8 cellular contexts compared by ENCODE assay signal in genomic region chr19:36488118-36488815, GRCh38. TPM values are rescaled to one million over a fixed set of nuclear protein-coding genes. Genes with fewer than 3 reads are reported as not detected.
A peak's percentile ranks its signal among the peaks of the same experiment; 100 is the strongest.
DNase-seq lines count a peak whose midpoint lies in the region; ATAC-seq and TF ChIP-seq lines count a peak whose summit lies in the region.

No MANE protein-coding gene starts in this region.

- peak overlapping the region; percentile 98 for H3K4me3 Mint-ChIP-seq in progenitor cell of endocrine pancreas (ENCODE audit: low read depth)

- peak overlapping the region; percentile 100 for H3K27ac Mint-ChIP-seq in progenitor cell of endocrine pancreas

- peaks cover 9% of the 10 kb centered on the region for H3K9me3 Mint-ChIP-seq in progenitor cell of endocrine pancreas (ENCODE audit: low read depth)

- H3K36me3 ChIP-seq in esophagus (ENCODE audit: control insufficient read depth in 2 of 2, insufficient read depth in 2 of 2, low read length in 1 of 2): no peaks in the 10 kb centered on the region

- no peaks in the 10 kb centered on the region for H3K9me3 ChIP-seq in esophagus (ENCODE audit: control insufficient read depth in 2 of 2, insufficient read depth in 1 of 2, low read depth in 1 of 2, low read length in 1 of 2)

- H3K4me1 ChIP-seq in esophagus (ENCODE audit: control insufficient read depth in 2 of 2, insufficient read depth in 2 of 2, low read length in 1 of 2): peaks cover 0 to 3% of the 10 kb centered on the region in 2 donors

- H3K4me1 Mint-ChIP-seq in progenitor cell of endocrine pancreas (ENCODE audit: low read depth): peaks cover 12% of the 10 kb centered on the region

- POLR2A ChIA-PET in RWPE1 (lab: Yijun Ruan, JAX; ENCODE audit: low non-redundant PET): no interaction called here

- WGBS in esophagus, 2 donors: 47 to 51% methylated on average over 8 of the region's 8 CpGs

- peak; percentile 63 for DNase-seq in EH (ENCODE audit: low read depth)
- no peak for DNase-seq in RWPE1 (ENCODE audit: low spot score)
- DNase-seq in progenitor cell of endocrine pancreas (ENCODE audit: low spot score, unreplicated experiment): no peak
- no peak for DNase-seq in HUDEP-2 (lab: John Stamatoyannopoulos, UW; ENCODE audit: unreplicated experiment in 76 of 76)
- DNase-seq in GM10266 (ENCODE audit: extremely low spot score): no peak
- DNase-seq in SKM-1 treated with dmso at 0.1 percent for 144 hours (lab: John Stamatoyannopoulos, UW; ENCODE audit: unreplicated experiment): no peak

- ATAC-seq in GM18867 (IDR thresholded peaks at IDR 0.05; ENCODE audit: unreplicated experiment): no peak

- CTCF ChIA-PET in RWPE1 (lab: Yijun Ruan, JAX): interaction anchor here (0.6 kb wide), 1 partner anchor 9 kb away, joined by 3 read pairs; no protein-coding TSS in a partner anchor

- no peaks in the 10 kb centered on the region for H3K27me3 ChIP-seq in esophagus (ENCODE audit: control insufficient read depth in 1 of 2, insufficient read depth in 2 of 2, low read length in 2 of 2)

- no peak for TF ChIP-seq CTCF in RWPE1 (conservative IDR thresholded peaks at IDR 0.05; ENCODE audit: low read depth)
- TF ChIP-seq CTCF in progenitor cell of endocrine pancreas (IDR thresholded peaks at IDR 0.05; ENCODE audit: unreplicated experiment): no peak
- TF ChIP-seq CTCF in GM10266 (IDR thresholded peaks at IDR 0.05; ENCODE audit: control insufficient read depth, insufficient read depth, low read depth, missing control alignments): no peak

- peak overlapping the region; percentile 78 to 89 for H3K4me3 ChIP-seq in esophagus (ENCODE audit: low read depth in 1 of 2, low read length in 2 of 2)

- no peaks in the 10 kb centered on the region for H3K27me3 Mint-ChIP-seq in progenitor cell of endocrine pancreas

- H3K27ac ChIP-seq in RWPE1: peak overlapping the region; percentile 91; the same call in 1 of the 2 replicates
- H3K27ac ChIP-seq in esophagus (ENCODE audit: low read depth in 2 of 2, low read length in 1 of 2): peak overlapping the region; percentile 98 to 99

- peaks cover 17% of the 10 kb centered on the region for H3K36me3 Mint-ChIP-seq in progenitor cell of endocrine pancreas (ENCODE audit: insufficient read depth)

RNA-seq across cellular contexts. Expression of gene ZNF566, which starts 1.1 kb away (rescaled TPM):
- polyA plus RNA-seq in esophagus: 1 to 10 TPM; 2.2 to 4.2 TPM
- total RNA-seq in progenitor cell of endocrine pancreas: 23.2 and 24.7 TPM in 2 replicates

RNA-seq across cellular contexts. Expression of gene ZNF260, which starts 39.8 kb away (rescaled TPM):
- 1 to 10 TPM; 2.7 to 2.8 TPM for polyA plus RNA-seq in esophagus
- total RNA-seq in progenitor cell of endocrine pancreas: 38.3 and 45.4 TPM in 2 replicates
